ENCODE assay signal across 20 cellular contexts in the genomic region with DNA sequence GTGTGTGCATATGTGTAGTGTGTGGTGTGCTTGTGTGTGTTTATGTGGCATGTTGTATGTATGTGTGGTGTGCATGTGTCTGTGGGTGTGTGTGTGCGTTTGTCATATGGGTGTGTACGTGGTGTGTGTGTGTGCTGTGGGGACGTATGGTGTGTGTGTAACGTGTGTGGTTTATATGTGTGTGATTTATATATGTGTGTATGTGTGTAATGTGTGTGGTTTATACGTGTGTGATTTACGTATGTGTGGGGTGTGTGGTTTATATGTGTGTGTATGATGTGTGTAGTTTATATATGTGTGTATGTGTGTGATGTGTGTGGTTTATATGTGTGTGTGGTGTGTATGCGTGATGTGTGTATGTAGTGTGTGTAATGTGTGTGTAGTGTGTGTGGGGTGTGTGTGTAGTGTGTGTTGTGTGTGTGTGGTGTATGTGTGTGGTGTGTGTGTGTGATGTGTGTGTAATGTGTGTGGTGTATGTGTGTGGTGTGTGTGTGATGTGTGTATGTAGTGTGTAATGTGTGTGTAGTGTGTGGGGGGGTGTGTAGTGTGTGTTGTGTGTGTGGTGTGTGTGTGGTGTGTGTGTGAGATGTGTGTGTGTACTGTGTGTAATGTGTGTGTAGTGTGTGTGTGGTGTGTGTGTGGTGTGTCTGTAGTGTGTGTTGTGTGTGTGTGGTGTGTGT. TPM values are rescaled to one million over a fixed set of nuclear protein-coding genes. Genes with fewer than 3 reads are reported as not detected.
DNase-seq lines count a peak whose midpoint lies in the region; TF ChIP-seq lines count a peak whose summit lies in the region.
"Had no signal": no experiment of that assay in that cellular context is flagged by ENCODE, and none has a peak within 500 bp of the region (broad histone marks: within the 10 kb centered on the region; RNA-seq: fewer than 3 reads in every experiment).

No MANE protein-coding gene starts in this region.

- no peak for DNase-seq in breast epithelium (ENCODE audit: low spot score in 2 of 2)
- no peak for DNase-seq in MCF 10A (ENCODE audit: unreplicated experiment)
- no peak for DNase-seq in esophagus squamous epithelium (lab: John Stamatoyannopoulos, UW)
- DNase-seq in trophoblast cell, result no peak
- no peak for DNase-seq in vagina (ENCODE audit: extremely low spot score in 2 of 2)
- no peak for DNase-seq in NOMO-1 (lab: John Stamatoyannopoulos, UW; ENCODE audit: unreplicated experiment in 2 of 2)
- DNase-seq in cerebellar cortex (ENCODE audit: low spot score), result no peak
- DNase-seq in hepatic stellate cell (ENCODE audit: low spot score), result no peak
- DNase-seq: activated CD4-positive, alpha-beta T cell treated with anti-CD3 and anti-CD28 coated beads for 1 hour; activated CD8-positive, alpha-beta memory T cell treated with anti-CD3 and anti-CD28 coated beads, Interleukin-2, amount 50 U/mL, for 4 hours; activated gamma-delta T cell; central memory CD4-positive, alpha-beta T cell; effector CD8-positive, alpha-beta T cell; NCI-H1436; NCI-H2171; NCI-H774; SK-N-SH; stimulated activated naive CD8-positive, alpha-beta T cell treated with anti-CD3 and anti-CD28 coated beads, Interleukin-15, Interleukin-2, amounts not matched to agents 100 U/mL and 50 U/mL, for 24 hours; T-helper 9 cell had no signal

- no peak overlapping the region for H2BK5ac ChIP-seq in trophoblast cell (ENCODE audit: low read depth, low read length, poor library complexity)

- no peaks in the 10 kb centered on the region for H3K79me1 ChIP-seq in trophoblast cell (ENCODE audit: low read length)

- no peak overlapping the region for H3K4me3 Mint-ChIP-seq in MCF 10A (ENCODE audit: unreplicated experiment)

- H4K91ac ChIP-seq in trophoblast cell (ENCODE audit: low read depth, low read length), result no peak overlapping the region

- no peaks in the 10 kb centered on the region for H3K79me2 ChIP-seq in trophoblast cell (ENCODE audit: control insufficient read depth, insufficient read depth, low read length, poor library complexity)

- CTCF ChIA-PET in MCF 10A (lab: Yijun Ruan, JAX), result no interaction called here

- no TSS peak for BruUV-seq in MCF 10A (replicated peaks; lab: Mats Ljungman, UMichigan)

- H3K27me3 Mint-ChIP-seq in MCF 10A (ENCODE audit: insufficient read depth, unreplicated experiment), result peaks cover 32% of the 10 kb centered on the region

- POLR2A ChIA-PET in MCF 10A (lab: Yijun Ruan, JAX), result no interaction called here

- no peak overlapping the region for H4K8ac ChIP-seq in trophoblast cell (ENCODE audit: low read depth, low read length)

- H3K14ac ChIP-seq in trophoblast cell (ENCODE audit: low read length), result no peak overlapping the region

- H3K4me2 ChIP-seq in trophoblast cell (ENCODE audit: low read length), result no peak overlapping the region
- H3K4me2 ChIP-seq: SK-N-SH had no signal

- no peak overlapping the region for H3K23ac ChIP-seq in trophoblast cell (ENCODE audit: low read length)

- H2BK120ac ChIP-seq in trophoblast cell (ENCODE audit: insufficient read depth, low read length, poor library complexity), result no peak overlapping the region

- peaks cover 7 to 9% of the 10 kb centered on the region in 2 donors for H3K4me1 ChIP-seq in breast epithelium
- peaks cover 11 to 26% (median 21%) of the 10 kb centered on the region in 3 donors for H3K4me1 ChIP-seq in esophagus squamous epithelium
- H3K4me1 ChIP-seq in trophoblast cell (ENCODE audit: control insufficient read depth in 1 of 2, insufficient read depth in 2 of 2, low read length in 2 of 2), result no peaks in the 10 kb centered on the region
- H3K4me1 ChIP-seq in vagina, result peaks cover 19% of the 10 kb centered on the region

- no peak overlapping the region for H2AFZ ChIP-seq in trophoblast cell (ENCODE audit: insufficient read depth, low read length, poor library complexity)

- no peak overlapping the region for H4K12ac ChIP-seq in trophoblast cell (ENCODE audit: low read depth, low read length)

- TF ChIP-seq CTCF in breast epithelium (IDR thresholded peaks at IDR 0.05), result no peak
- TF ChIP-seq CTCF in MCF 10A (IDR thresholded peaks at IDR 0.05; ENCODE audit: unreplicated experiment), result no peak
- no peak for TF ChIP-seq CTCF in esophagus squamous epithelium (IDR thresholded peaks at IDR 0.05)
- no peak for TF ChIP-seq CTCF in vagina (IDR thresholded peaks at IDR 0.05)

- intact Hi-C loops in breast epithelium (cut with DNase I; ENCODE audit: low total_unique reads) (no loop called here), MCF 10A (cut with micrococcal nuclease) (no loop called here), esophagus squamous epithelium (cut with DNase I) (no loop called here), vagina (cut with DNase I) (no loop called here)

- H3K27me3 ChIP-seq in breast epithelium (no peaks in the 10 kb centered on the region), esophagus squamous epithelium (peaks cover 0 to 3% (median 0%) of the 10 kb centered on the region in 4 donors), trophoblast cell (ENCODE audit: insufficient read depth, low read length) (no peaks in the 10 kb centered on the region), vagina (no peaks in the 10 kb centered on the region)

- H3K4ac ChIP-seq in trophoblast cell (ENCODE audit: low read depth, low read length), result no peak overlapping the region

- peak overlapping the region in 1 of 3 donors; percentile 56 for H3K4me3 ChIP-seq in breast epithelium
- peak overlapping the region in 1 of 4 donors; percentile 51 for H3K4me3 ChIP-seq in esophagus squamous epithelium
- H3K4me3 ChIP-seq in trophoblast cell (ENCODE audit: low read depth, low read length), result peak overlapping the region; percentile 5
- H3K4me3 ChIP-seq in vagina, result no peak overlapping the region

- H3K27ac Mint-ChIP-seq in MCF 10A (ENCODE audit: low read depth, unreplicated experiment), result no peak overlapping the region

- peaks cover under 1 to 4% of the 10 kb centered on the region in 2 donors for H3K9me3 ChIP-seq in breast epithelium
- H3K9me3 ChIP-seq in esophagus squamous epithelium, result peaks cover 0 to 7% (median 0%) of the 10 kb centered on the region in 3 donors
- peaks cover 3% of the 10 kb centered on the region for H3K9me3 ChIP-seq in trophoblast cell (ENCODE audit: insufficient read depth, low read depth, low read length)
- peaks cover under 1% of the 10 kb centered on the region for H3K9me3 ChIP-seq in vagina
- H3K9me3 ChIP-seq: SK-N-SH had no signal

- H2AK5ac ChIP-seq in trophoblast cell (ENCODE audit: low read length), result no peak overlapping the region

- no peaks in the 10 kb centered on the region for H3K36me3 Mint-ChIP-seq in MCF 10A (ENCODE audit: insufficient read depth, unreplicated experiment)

- H3K9ac ChIP-seq in trophoblast cell (ENCODE audit: low read length), result no peak overlapping the region
- H3K9ac ChIP-seq: SK-N-SH had no signal

- no peak overlapping the region for H3K18ac ChIP-seq in trophoblast cell (ENCODE audit: low read length)

- peaks cover 9% of the 10 kb centered on the region for H3K4me1 Mint-ChIP-seq in MCF 10A (ENCODE audit: insufficient read depth, unreplicated experiment)

- H2BK12ac ChIP-seq in trophoblast cell (ENCODE audit: low read length), result no peak overlapping the region

- H3K9me3 Mint-ChIP-seq in MCF 10A (ENCODE audit: unreplicated experiment), result peaks cover 6% of the 10 kb centered on the region

- H3K36me3 ChIP-seq in breast epithelium (no peaks in the 10 kb centered on the region), esophagus squamous epithelium (no peaks in the 10 kb centered on the region), trophoblast cell (ENCODE audit: control insufficient read depth in 1 of 2, insufficient read depth in 2 of 2, low read length in 2 of 2) (no peaks in the 10 kb centered on the region), vagina (no peaks in the 10 kb centered on the region)

- peak overlapping the region; percentile 64 to 90 for H3K27ac ChIP-seq in breast epithelium
- peak overlapping the region in 3 of 4 donors; percentile 72 to 87 (median 75) for H3K27ac ChIP-seq in esophagus squamous epithelium
- no peak overlapping the region for H3K27ac ChIP-seq in trophoblast cell (ENCODE audit: low read depth, low read length)
- peak overlapping the region; percentile 68 for H3K27ac ChIP-seq in vagina
- H3K27ac ChIP-seq: 22Rv1 had no signal

- no peak for TF ChIP-seq POLR2A in breast epithelium (IDR thresholded peaks at IDR 0.05)
- TF ChIP-seq POLR2A in esophagus squamous epithelium (IDR thresholded peaks at IDR 0.05), result no peak
- TF ChIP-seq POLR2A in vagina (IDR thresholded peaks at IDR 0.05), result no peak

- 79 to 83% methylated on average over 6 to 7 of the region's 7 CpGs for WGBS in esophagus squamous epithelium, 2 donors
- 98% methylated on average over 5 of the region's 7 CpGs for WGBS in trophoblast cell (ENCODE audit: extremely low coverage, insufficient coverage, insufficient read length)

RNA-seq across cellular contexts. Expression of a gene that starts 32.3 kb away (rescaled TPM):
- total RNA-seq in breast epithelium, result 10 to 100 TPM; 19.9 to 21.3 (median 20.0) TPM
- total RNA-seq in MCF 10A (2022), result 18.1 and 19.4 TPM in 2 replicates
- 10 to 100 TPM in 1 of 4 donors, 1 to 10 TPM in 3; 3.4 to 15.6 (median 5.7) TPM for total RNA-seq in esophagus squamous epithelium
- 12.9 and 14.2 TPM in 2 replicates for polyA plus RNA-seq in trophoblast cell (2013)
- total RNA-seq in vagina, result 19.6 TPM
